ENCODE assay signal across 16 cellular contexts in genomic region chr1:208942394-208942793, GRCh38.
DNase-seq lines count a peak whose midpoint lies in the region; ATAC-seq, FAIRE-seq and TF ChIP-seq lines count a peak whose summit lies in the region.
"Had no signal": no experiment of that assay in that cellular context is flagged by ENCODE, and none has a peak within 500 bp of the region (broad histone marks: within the 10 kb centered on the region; RNA-seq: fewer than 3 reads in every experiment).

No MANE protein-coding gene starts in this region.

- no peaks in the 10 kb centered on the region for H3K4me1 Mint-ChIP-seq in Calu3 (ENCODE audit: low read depth, unreplicated experiment)
- H3K4me1 Mint-ChIP-seq: CD14-positive monocyte had no signal

- CTCF ChIA-PET in Calu3 (lab: Charles Lee): no interaction called here

- H3K9me3 Mint-ChIP-seq in Calu3 (ENCODE audit: low read depth, unreplicated experiment): peaks cover 7% of the 10 kb centered on the region
- H3K9me3 Mint-ChIP-seq: H9 had no signal

- no peak overlapping the region for H3K27ac ChIP-seq in pancreas
- H3K27ac ChIP-seq: SK-N-MC had no signal

- no peak for TF ChIP-seq CTCF in fibroblast of pulmonary artery (IDR thresholded peaks at IDR 0.05; ENCODE audit: low read length, missing control alignments)
- no peak for TF ChIP-seq CTCF in pancreas (IDR thresholded peaks at IDR 0.05)
- TF ChIP-seq CTCF in Calu3 (IDR thresholded peaks at IDR 0.05; ENCODE audit: unreplicated experiment): no peak

- intact Hi-C loops in pancreas (cut with DNase I) (no loop called here), Calu3 (cut with micrococcal nuclease; ENCODE audit: unreplicated experiment) (no loop called here)

- DNase-seq in EL (peak; percentile 46), NCI-H187 treated with DMSO at 0.1 percent for 48 hours (lab: John Stamatoyannopoulos, UW) (peak; percentile 69), adipocyte (ENCODE audit: low read depth) (peak; percentile 11), fibroblast of pulmonary artery (ENCODE audit: low read depth) (peak; percentile 61), pancreas (no peak), Calu3 (no peak)
- no peak for DNase-seq in central memory CD4-positive, alpha-beta T cell
- DNase-seq: ACHN, AML-193, H9, NCI-H1694, Right ventricle myocardium superior had no signal

- H3K4me3 ChIP-seq in adipocyte (ENCODE audit: low read length) (no peak overlapping the region), fibroblast of pulmonary artery (replicated peaks; ENCODE audit: low read depth, low read length) (no peak overlapping the region), pancreas (no peak overlapping the region)
- H3K4me3 ChIP-seq: SK-N-MC had no signal

- H3K27me3 ChIP-seq in adipocyte (replicated peaks; ENCODE audit: control insufficient read depth, insufficient read depth, low read length) (no peaks in the 10 kb centered on the region), pancreas (no peaks in the 10 kb centered on the region)

- H3K36me3 Mint-ChIP-seq in Calu3 (ENCODE audit: insufficient read depth, unreplicated experiment): no peaks in the 10 kb centered on the region
- H3K36me3 Mint-ChIP-seq: CD14-positive monocyte had no signal

- H3K36me3 ChIP-seq in adipocyte (ENCODE audit: control insufficient read depth, insufficient read depth, low read length, severe bottlenecking) (no peaks in the 10 kb centered on the region), pancreas (no peaks in the 10 kb centered on the region)

- BruUV-seq in Calu3 (replicated peaks; lab: Mats Ljungman, UMichigan): no TSS peak

- no peak for FAIRE-seq in pancreas (lab: Jason Lieb, UNC)

- H3K9me3 ChIP-seq in adipocyte (ENCODE audit: control insufficient read depth, low read length): no peaks in the 10 kb centered on the region
- no peaks in the 10 kb centered on the region for H3K9me3 ChIP-seq in pancreas

- H3K27ac Mint-ChIP-seq in Calu3 (ENCODE audit: unreplicated experiment): no peak overlapping the region
- H3K27ac Mint-ChIP-seq: CD14-positive monocyte, H9 had no signal

- no peak for ATAC-seq in pancreas
- ATAC-seq in HG02938 (IDR thresholded peaks at IDR 0.05; ENCODE audit: unreplicated experiment): no peak
- ATAC-seq: Panc1 had no signal

- no peak overlapping the region for H3K4me3 Mint-ChIP-seq in Calu3 (ENCODE audit: low read depth, unreplicated experiment)
- H3K4me3 Mint-ChIP-seq: CD14-positive monocyte, H9 had no signal

- H3K9ac ChIP-seq in adipocyte (ENCODE audit: low read length): no peak overlapping the region

- H3K4me1 ChIP-seq in adipocyte (ENCODE audit: control insufficient read depth, insufficient read depth, low read length) (peaks cover 15% of the 10 kb centered on the region), pancreas (no peaks in the 10 kb centered on the region)

- no peaks in the 10 kb centered on the region for H3K27me3 Mint-ChIP-seq in Calu3 (ENCODE audit: unreplicated experiment)

Comparison
In these comparisons a context has a peak if more than half of its experiments do, and no peak if none do; other contexts are left out.
1. DNase-seq: peak in EL (single experiment), NCI-H187 treated with DMSO at 0.1 percent for 48 hours (single experiment), adipocyte (single experiment) and fibroblast of pulmonary artery (single experiment); none in pancreas (0 of 6), Calu3 (single experiment) and central memory CD4-positive, alpha-beta T cell (single experiment).